In the genomic region with DNA sequence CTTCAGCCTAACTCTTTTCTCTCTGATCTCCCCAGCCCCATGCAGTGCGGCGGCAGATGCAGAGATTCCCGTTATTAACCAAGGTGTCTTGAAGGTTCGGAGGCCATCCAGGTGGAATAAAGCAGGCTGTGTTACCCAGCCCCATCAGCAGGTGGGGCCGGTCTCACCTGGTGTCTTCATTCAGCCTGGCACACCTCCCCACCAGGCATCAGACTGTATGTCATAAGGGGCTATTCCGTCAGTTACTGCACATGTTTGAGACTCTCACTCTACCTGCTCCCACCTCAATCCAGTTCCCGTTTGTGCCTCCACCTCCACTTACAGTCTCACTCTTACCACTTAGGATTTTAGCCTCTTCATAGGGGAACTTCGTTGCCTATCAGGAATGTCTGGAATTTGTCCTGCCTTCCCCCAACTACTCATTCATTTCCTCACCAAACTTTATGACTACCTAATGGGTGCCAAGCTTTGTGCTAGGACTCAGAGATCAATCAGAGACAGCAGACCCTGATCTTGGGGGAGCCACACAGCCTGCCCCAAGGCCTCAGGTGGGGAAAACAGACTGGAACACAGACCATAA, we compare ENCODE assay signal across 1 cellular context.
TF ChIP-seq lines count a peak whose summit lies in the region.

No MANE protein-coding gene starts in this region.

TF ChIP-seq in SK-N-SH treated with all-trans-retinoic acid at 6 μM for 48 hours, 23 proteins besides CTCF, POLR2A, EP300 and RAD21 (continued from another document):
- TF ChIP-seq, protein P1, sequence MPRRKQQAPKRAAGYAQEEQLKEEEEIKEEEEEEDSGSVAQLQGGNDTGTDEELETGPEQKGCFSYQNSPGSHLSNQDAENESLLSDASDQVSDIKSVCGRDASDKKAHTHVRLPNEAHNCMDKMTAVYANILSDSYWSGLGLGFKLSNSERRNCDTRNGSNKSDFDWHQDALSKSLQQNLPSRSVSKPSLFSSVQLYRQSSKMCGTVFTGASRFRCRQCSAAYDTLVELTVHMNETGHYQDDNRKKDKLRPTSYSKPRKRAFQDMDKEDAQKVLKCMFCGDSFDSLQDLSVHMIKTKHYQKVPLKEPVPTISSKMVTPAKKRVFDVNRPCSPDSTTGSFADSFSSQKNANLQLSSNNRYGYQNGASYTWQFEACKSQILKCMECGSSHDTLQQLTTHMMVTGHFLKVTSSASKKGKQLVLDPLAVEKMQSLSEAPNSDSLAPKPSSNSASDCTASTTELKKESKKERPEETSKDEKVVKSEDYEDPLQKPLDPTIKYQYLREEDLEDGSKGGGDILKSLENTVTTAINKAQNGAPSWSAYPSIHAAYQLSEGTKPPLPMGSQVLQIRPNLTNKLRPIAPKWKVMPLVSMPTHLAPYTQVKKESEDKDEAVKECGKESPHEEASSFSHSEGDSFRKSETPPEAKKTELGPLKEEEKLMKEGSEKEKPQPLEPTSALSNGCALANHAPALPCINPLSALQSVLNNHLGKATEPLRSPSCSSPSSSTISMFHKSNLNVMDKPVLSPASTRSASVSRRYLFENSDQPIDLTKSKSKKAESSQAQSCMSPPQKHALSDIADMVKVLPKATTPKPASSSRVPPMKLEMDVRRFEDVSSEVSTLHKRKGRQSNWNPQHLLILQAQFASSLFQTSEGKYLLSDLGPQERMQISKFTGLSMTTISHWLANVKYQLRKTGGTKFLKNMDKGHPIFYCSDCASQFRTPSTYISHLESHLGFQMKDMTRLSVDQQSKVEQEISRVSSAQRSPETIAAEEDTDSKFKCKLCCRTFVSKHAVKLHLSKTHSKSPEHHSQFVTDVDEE (CRISPR knock-in tag; IDR thresholded peaks at IDR 0.05), result no peak
